ENCODE assay signal across 1 cellular context in genomic region chr22:37442537-37442936, GRCh38.
TF ChIP-seq lines count a peak whose summit lies in the region.

No MANE protein-coding gene starts in this region.

TF ChIP-seq in K562, 482 proteins besides CTCF, POLR2A, EP300 and RAD21 (continued from another document):
- TF ChIP-seq ZKSCAN1 (IDR thresholded peaks at IDR 0.05; ENCODE audit: low read depth, low read length): no peak
- peak; percentile 78 for TF ChIP-seq USF2 (CRISPR knock-in tag; IDR thresholded peaks at IDR 0.05)
